ENCODE assay signal across 24 cellular contexts in genomic region chr14:49566714-49567113, GRCh38. TPM values are rescaled to one million over a fixed set of nuclear protein-coding genes. Genes with fewer than 3 reads are reported as not detected.
DNase-seq lines count a peak whose midpoint lies in the region; ATAC-seq, FAIRE-seq and TF ChIP-seq lines count a peak whose summit lies in the region.
"Had no signal": no experiment of that assay in that cellular context is flagged by ENCODE, and none has a peak within 500 bp of the region (broad histone marks: within the 10 kb centered on the region; RNA-seq: fewer than 3 reads in every experiment).

No MANE protein-coding gene starts in this region.

- in situ Hi-C loops in K562 (cut with MboI): no loop called here

- TF ChIP-seq RAD21 in K562 (CRISPR knock-in tag; conservative IDR thresholded peaks at IDR 0.05 in 1 of 2, IDR thresholded peaks at IDR 0.05 in 1 of 2): no peak

- CTCF ChIA-PET in HEK293 (lab: Yijun Ruan, JAX) (interaction anchor here (0.6 kb wide), 1 partner anchor 89 kb away, joined by 3 read pairs; no protein-coding TSS in a partner anchor), K562 (lab: Yijun Ruan, JAX; ENCODE audit: low intra/inter-chr PET ratio) (no interaction called here)

- H3K9ac ChIP-seq in K562 (ENCODE audit: insufficient read depth in 1 of 2, low read depth in 2 of 2, low read length in 2 of 2): no peak overlapping the region
- H3K9ac ChIP-seq: BLaER1 had no signal

- H2AFZ ChIP-seq in K562 (ENCODE audit: low read depth, low read length): no peak overlapping the region

- TF ChIP-seq EP300 in K562 (IDR thresholded peaks at IDR 0.05; ENCODE audit: low read length): no peak

- no peak overlapping the region for H3K4me2 ChIP-seq in K562 (ENCODE audit: insufficient read depth, low read length)
- H3K4me2 ChIP-seq: BLaER1 had no signal

- BruUV-seq in K562 (replicated peaks; lab: Mats Ljungman, UMichigan): no TSS peak

- H4K20me1 ChIP-seq in K562 (replicated peaks; ENCODE audit: control insufficient read depth, insufficient read depth, low read length): no peaks in the 10 kb centered on the region
- H4K20me1 ChIP-seq: BLaER1 had no signal

- intact Hi-C loops in K562 (cut with micrococcal nuclease): no loop called here

- H3K4me3 ChIP-seq in HEK293 (ENCODE audit: low read depth, low read length): no peak overlapping the region
- no peak overlapping the region for H3K4me3 ChIP-seq in K562
- H3K4me3 ChIP-seq: BLaER1, GM12878 had no signal

- no peaks in the 10 kb centered on the region for H3K9me1 ChIP-seq in K562 (ENCODE audit: control insufficient read depth, insufficient read depth, low read length)

- H3K4me1 ChIP-seq in HEK293 (ENCODE audit: control insufficient read depth, insufficient read depth, low read length) (no peaks in the 10 kb centered on the region), K562 (replicated peaks in 1 of 2; ENCODE audit: control insufficient read depth in 2 of 2, insufficient read depth in 2 of 2, low read length in 2 of 2) (no peaks in the 10 kb centered on the region)
- H3K4me1 ChIP-seq: BE2C, BLaER1 had no signal

- DNase-seq in K562 (ENCODE audit: extremely low read depth in 1 of 4, low spot score in 3 of 4) (no peak), urothelium cell line (ENCODE audit: low spot score) (no peak)
- no peak for DNase-seq in activated CD4-positive, alpha-beta T cell treated with anti-CD3 and anti-CD28 coated beads, Interleukin-2, amount 50 U/mL, for 1 hour
- DNase-seq: 8988T; ACHN; BE2C; C1 segment of cervical spinal cord; CD4-positive, alpha-beta memory T cell; CD4-positive, CD25-positive, alpha-beta regulatory T cell; CD8-positive, alpha-beta memory T cell; COR-L47; DMS 273 treated with DMSO at 0.1 percent for 48 hours; DMS153; DMS53; DMS79; DND-41; EL; GDM1 had no signal

- H3K27me3 ChIP-seq in K562 (ENCODE audit: control insufficient read depth in 2 of 2, insufficient read depth in 2 of 2, low read length in 2 of 2): no peaks in the 10 kb centered on the region
- H3K27me3 ChIP-seq: BE2C, BLaER1 had no signal

- H3K9me3 ChIP-seq in HEK293 (ENCODE audit: control insufficient read depth, insufficient read depth, low read depth, low read length) (no peaks in the 10 kb centered on the region), K562 (replicated peaks; ENCODE audit: control insufficient read depth, insufficient read depth, low read depth, low read length) (no peaks in the 10 kb centered on the region)
- H3K9me3 ChIP-seq: BE2C had no signal

- TF ChIP-seq CTCF in HEK293 (tag by site-specific recombination; IDR thresholded peaks at IDR 0.05): no peak
- TF ChIP-seq CTCF in K562 (IDR thresholded peaks at IDR 0.05 in 2 of 3, conservative IDR thresholded peaks at IDR 0.05 in 1 of 3; ENCODE audit: insufficient read depth in 2 of 3, low read depth in 1 of 3, low read length in 3 of 3): no peak

- no peak for ATAC-seq in K562
- ATAC-seq: GM12878 had no signal

- H3K36me3 ChIP-seq in HEK293 (ENCODE audit: control insufficient read depth in 2 of 2, insufficient read depth in 1 of 2, low read length in 2 of 2) (no peaks in the 10 kb centered on the region; a peak in 1 of 3 replicates), K562 (ENCODE audit: control insufficient read depth, insufficient read depth, low read length) (no peaks in the 10 kb centered on the region)

- H3K27ac ChIP-seq in HEK293 (ENCODE audit: extremely low read depth, low read depth, low read length) (no peak overlapping the region), K562 (ENCODE audit: extremely low read depth, low read depth, low read length) (no peak overlapping the region)
- H3K27ac ChIP-seq: BLaER1 had no signal

- H3K79me2 ChIP-seq in K562 (ENCODE audit: control insufficient read depth, insufficient read depth, low read length): no peaks in the 10 kb centered on the region

- no peak for TF ChIP-seq POLR2A in K562 (conservative IDR thresholded peaks at IDR 0.05)

- FAIRE-seq in K562 (lab: Jason Lieb, UNC) (no peak), urothelium cell line (lab: Jason Lieb, UNC) (no peak)
- FAIRE-seq: A204.1, GM12878, GM12892, GM18507 had no signal

- WGBS in K562 (ENCODE audit: insufficient coverage, low coverage, missing lambda C conversion rate): 34% methylated on average over 10 of the region's 12 CpGs

- POLR2A ChIA-PET in HEK293 (lab: Yijun Ruan, JAX) (no interaction called here), K562 (lab: Yijun Ruan, JAX) (interaction anchor here (1.1 kb wide), 1 partner anchor 41 kb away, joined by 4 read pairs; no protein-coding TSS in a partner anchor)

RNA-seq across cellular contexts. Expression of gene RPS29, which starts 19.5 kb away (rescaled TPM):
- 195 and 300 TPM in 2 replicates for total RNA-seq in K562 (2011; cell fraction: chromatin; rRNA removed; ENCODE audit: low replicate concordance)
- total RNA-seq in K562 (2011; cell fraction: nucleolus; rRNA removed): 873 and 1,048 TPM in 2 replicates
- 995 and 2,020 TPM in 2 replicates for total RNA-seq in K562 (2011; cell fraction: nucleoplasm; rRNA removed)
- total RNA-seq in K562 (2014; rRNA removed): 1,697 and 2,097 TPM in 2 replicates
- total RNA-seq in K562 (2014; rRNA removed; fragmentation: Illumina TruSeq; extraction: Trizol): 2,267 and 2,448 TPM in 2 replicates
- 1,631 and 1,703 TPM in 2 replicates for total RNA-seq in K562 (2015; rRNA removed; fragmentation: Illumina TruSeq; extraction: Trizol)
- 1,545 and 1,745 TPM in 2 replicates for total RNA-seq in K562 (2021)
- polyA plus RNA-seq in K562 (2011; rRNA removed): 4,700 and 6,302 TPM in 2 replicates
- polyA plus RNA-seq in K562 (2011; cell fraction: cytosol; rRNA removed): 14,332 and 23,945 TPM in 2 replicates
- polyA plus RNA-seq in K562 (2011; cell fraction: nucleus; rRNA removed): 1,717 and 2,801 TPM in 2 replicates
- polyA plus RNA-seq in K562 (2012): 3,166 and 9,985 TPM in 2 replicates
- 2,124 and 2,563 TPM in 2 replicates for polyA plus RNA-seq in K562 (2014; fragmentation: Illumina TruSeq; extraction: Trizol)
- polyA plus RNA-seq in K562 (2014; fragmentation: Nextera tagmentation; extraction: Ambion mirVana): 1,000 to 10,000 TPM; 3,039 to 3,940 TPM
- 5,012 and 5,352 TPM in 2 replicates for polyA plus RNA-seq in K562 (2014; rRNA removed)
- polyA minus RNA-seq in K562 (2011; rRNA and poly(A)+ RNA removed): 729 and 894 TPM in 2 replicates
- 383 and 451 TPM in 2 replicates for polyA minus RNA-seq in K562 (2011; cell fraction: cytosol; rRNA and poly(A)+ RNA removed)
- polyA minus RNA-seq in K562 (2011; cell fraction: nucleus; rRNA and poly(A)+ RNA removed): 167 and 339 TPM in 2 replicates

RNA-seq across cellular contexts. Expression of gene LRR1, which starts 32.0 kb away (rescaled TPM):
- 19.6 and 52.5 TPM in 2 replicates for total RNA-seq in K562 (2011; cell fraction: chromatin; rRNA removed; ENCODE audit: low replicate concordance)
- total RNA-seq in K562 (2011; cell fraction: nucleolus; rRNA removed): 11.5 and 18.7 TPM in 2 replicates
- total RNA-seq in K562 (2011; cell fraction: nucleoplasm; rRNA removed): 26.2 and 30.9 TPM in 2 replicates
- 34.0 and 34.8 TPM in 2 replicates for total RNA-seq in K562 (2014; rRNA removed)
- 29.0 and 33.9 TPM in 2 replicates for total RNA-seq in K562 (2014; rRNA removed; fragmentation: Illumina TruSeq; extraction: Trizol)
- 33.6 and 36.4 TPM in 2 replicates for total RNA-seq in K562 (2015; rRNA removed; fragmentation: Illumina TruSeq; extraction: Trizol)
- total RNA-seq in K562 (2021): 30.7 and 35.3 TPM in 2 replicates
- 25.1 and 31.8 TPM in 2 replicates for polyA plus RNA-seq in K562 (2011; rRNA removed)
- polyA plus RNA-seq in K562 (2011; cell fraction: cytosol; rRNA removed): 11.3 and 20.1 TPM in 2 replicates
- 9.1 and 11.2 TPM in 2 replicates for polyA plus RNA-seq in K562 (2011; cell fraction: nucleus; rRNA removed)
- polyA plus RNA-seq in K562 (2012): 19.6 and 26.4 TPM in 2 replicates
- polyA plus RNA-seq in K562 (2014; fragmentation: Illumina TruSeq; extraction: Trizol): 26.5 and 31.8 TPM in 2 replicates
- 10 to 100 TPM; 56.5 to 58.1 TPM for polyA plus RNA-seq in K562 (2014; fragmentation: Nextera tagmentation; extraction: Ambion mirVana)
- polyA plus RNA-seq in K562 (2014; rRNA removed): 29.3 and 34.7 TPM in 2 replicates
- polyA minus RNA-seq in K562 (2011; rRNA and poly(A)+ RNA removed): 21.7 and 23.9 TPM in 2 replicates
- polyA minus RNA-seq in K562 (2011; cell fraction: cytosol; rRNA and poly(A)+ RNA removed): 6.6 and 7.9 TPM in 2 replicates
- polyA minus RNA-seq in K562 (2011; cell fraction: nucleus; rRNA and poly(A)+ RNA removed): 9.6 and 15.3 TPM in 2 replicates

RNA-seq across cellular contexts. Expression of gene RPL36AL, which starts 53.7 kb away (rescaled TPM):
- total RNA-seq in K562 (2011; cell fraction: chromatin; rRNA removed; ENCODE audit: low replicate concordance): 16.2 and 23.7 TPM in 2 replicates
- total RNA-seq in K562 (2011; cell fraction: nucleolus; rRNA removed): 13.3 and 18.2 TPM in 2 replicates
- total RNA-seq in K562 (2011; cell fraction: nucleoplasm; rRNA removed): 29.0 and 31.3 TPM in 2 replicates
- total RNA-seq in K562 (2014; rRNA removed): 270 and 365 TPM in 2 replicates
- 358 and 392 TPM in 2 replicates for total RNA-seq in K562 (2014; rRNA removed; fragmentation: Illumina TruSeq; extraction: Trizol)
- total RNA-seq in K562 (2015; rRNA removed; fragmentation: Illumina TruSeq; extraction: Trizol): 329 and 335 TPM in 2 replicates
- 139 and 146 TPM in 2 replicates for total RNA-seq in K562 (2021)
- 131 and 189 TPM in 2 replicates for polyA plus RNA-seq in K562 (2011; rRNA removed)
- 41.7 and 104 TPM in 2 replicates for polyA plus RNA-seq in K562 (2011; cell fraction: cytosol; rRNA removed)
- 25.6 and 49.4 TPM in 2 replicates for polyA plus RNA-seq in K562 (2011; cell fraction: nucleus; rRNA removed)
- 211 and 413 TPM in 2 replicates for polyA plus RNA-seq in K562 (2012)
- polyA plus RNA-seq in K562 (2014; fragmentation: Illumina TruSeq; extraction: Trizol): 360 and 378 TPM in 2 replicates
- polyA plus RNA-seq in K562 (2014; fragmentation: Nextera tagmentation; extraction: Ambion mirVana): 100 to 1,000 TPM; 625 to 674 TPM
- 354 and 366 TPM in 2 replicates for polyA plus RNA-seq in K562 (2014; rRNA removed)
- 220 and 225 TPM in 2 replicates for polyA minus RNA-seq in K562 (2011; rRNA and poly(A)+ RNA removed)
- polyA minus RNA-seq in K562 (2011; cell fraction: cytosol; rRNA and poly(A)+ RNA removed): 38.2 and 45.7 TPM in 2 replicates
- 7.0 and 20.1 TPM in 2 replicates for polyA minus RNA-seq in K562 (2011; cell fraction: nucleus; rRNA and poly(A)+ RNA removed)

RNA-seq across cellular contexts. Expression of gene MGAT2, which starts 53.9 kb away (rescaled TPM):
- total RNA-seq in K562 (2011; cell fraction: chromatin; rRNA removed; ENCODE audit: low replicate concordance): 18.8 and 20.9 TPM in 2 replicates
- total RNA-seq in K562 (2011; cell fraction: nucleolus; rRNA removed): 27.7 and 29.3 TPM in 2 replicates
- 23.7 and 24.6 TPM in 2 replicates for total RNA-seq in K562 (2011; cell fraction: nucleoplasm; rRNA removed)
- total RNA-seq in K562 (2014; rRNA removed) (29.7 and 30.2 TPM in 2 replicates), K562 (2014; rRNA removed; fragmentation: Illumina TruSeq; extraction: Trizol) (24.9 and 26.9 TPM in 2 replicates), K562 (2015; rRNA removed; fragmentation: Illumina TruSeq; extraction: Trizol) (30.7 and 31.0 TPM in 2 replicates), K562 (2021) (32.3 and 33.3 TPM in 2 replicates)
- polyA plus RNA-seq in K562 (2011; rRNA removed) (14.0 and 19.2 TPM in 2 replicates), K562 (2014; fragmentation: Illumina TruSeq; extraction: Trizol) (20.4 and 24.4 TPM in 2 replicates), K562 (2014; fragmentation: Nextera tagmentation; extraction: Ambion mirVana) (under 1 TPM in 1 of 2 experiments, not detected in 1; 0.03 TPM), K562 (2014; rRNA removed) (18.8 and 20.9 TPM in 2 replicates)
- 12.4 and 16.7 TPM in 2 replicates for polyA plus RNA-seq in K562 (2011; cell fraction: cytosol; rRNA removed)
- 8.5 and 8.7 TPM in 2 replicates for polyA plus RNA-seq in K562 (2011; cell fraction: nucleus; rRNA removed)
- polyA plus RNA-seq in K562 (2012): 11.9 and 21.0 TPM in 2 replicates
- 23.8 and 24.6 TPM in 2 replicates for polyA minus RNA-seq in K562 (2011; rRNA and poly(A)+ RNA removed)
- polyA minus RNA-seq in K562 (2011; cell fraction: cytosol; rRNA and poly(A)+ RNA removed): 12.2 and 13.4 TPM in 2 replicates
- 7.8 and 15.9 TPM in 2 replicates for polyA minus RNA-seq in K562 (2011; cell fraction: nucleus; rRNA and poly(A)+ RNA removed)

Comparison
In these comparisons a context has a peak if more than half of its experiments do, and no peak if none do; other contexts are left out.
1. Of the 44 proteins assayed by ChIP-seq in both K562 and HEK293: peak only in K562: none; only in HEK293: none; in both: PRDM10; in neither: 43.